In genomic region chr20:1935696-1936366, GRCh38 we compare ENCODE assay signal across 15 cellular contexts. TPM values are rescaled to one million over a fixed set of nuclear protein-coding genes. Genes with fewer than 3 reads are reported as not detected.
A peak's percentile ranks its signal among the peaks of the same experiment; 100 is the strongest.
DNase-seq lines count a peak whose midpoint lies in the region; ATAC-seq and TF ChIP-seq lines count a peak whose summit lies in the region.
"Had no signal": no experiment of that assay in that cellular context is flagged by ENCODE, and none has a peak within 500 bp of the region (broad histone marks: within the 10 kb centered on the region; RNA-seq: fewer than 3 reads in every experiment).

No MANE protein-coding gene starts in this region.

- peaks cover 74 to 88% of the 10 kb centered on the region in 2 donors for H3K36me3 Mint-ChIP-seq in stimulated activated naive B cell treated with anti-CD40 and anti-IgM and Interleukin-4, amounts not matched to agents 10 μg/mL and 1 μg/mL and 100 μg/mL, for 72 hours

- H3K4me1 ChIP-seq in Peyer's patch (peaks cover 0 to 18% (median 0%) of the 10 kb centered on the region in 4 donors), colonic mucosa (no peaks in the 10 kb centered on the region), right lobe of liver (peaks cover 0 to 54% (median 29%) of the 10 kb centered on the region in 4 donors), aorta (ENCODE audit: control insufficient read depth in 1 of 2, insufficient read depth in 2 of 2, low read length in 2 of 2) (no peaks in the 10 kb centered on the region)

- peaks cover 6 to 8% of the 10 kb centered on the region in 2 donors for H3K27me3 Mint-ChIP-seq in stimulated activated naive B cell treated with anti-CD40 and anti-IgM and Interleukin-4, amounts not matched to agents 10 μg/mL and 1 μg/mL and 100 μg/mL, for 72 hours

- H3K27me3 ChIP-seq in Peyer's patch (no peaks in the 10 kb centered on the region), colonic mucosa (no peaks in the 10 kb centered on the region), right lobe of liver (no peaks in the 10 kb centered on the region), aorta (ENCODE audit: control insufficient read depth in 1 of 2, insufficient read depth in 2 of 2, low read length in 1 of 2) (no peaks in the 10 kb centered on the region)
- H3K27me3 ChIP-seq: vagina had no signal

- H3K9me3 Mint-ChIP-seq in stimulated activated naive B cell treated with anti-CD40 and anti-IgM and Interleukin-4, amounts not matched to agents 10 μg/mL and 1 μg/mL and 100 μg/mL, for 72 hours, result no peaks in the 10 kb centered on the region
- H3K9me3 Mint-ChIP-seq: activated CD8-positive, alpha-beta T cell treated with anti-CD3 and anti-CD28 coated beads for 36 hours had no signal

- TF ChIP-seq CTCF in Peyer's patch (IDR thresholded peaks at IDR 0.05) (peak in 1 of 6 experiments; percentile 6), colonic mucosa (IDR thresholded peaks at IDR 0.05) (no peak), right lobe of liver (IDR thresholded peaks at IDR 0.05) (no peak)

- DNase-seq in Peyer's patch (peak in 2 of 3 donors; percentile 72 to 81), colonic mucosa (peak; percentile 50), right lobe of liver (peak; percentile 89 to 94 (median 91)), aorta (no peak), GM03348 (ENCODE audit: low spot score) (no peak)
- no peak for DNase-seq in stimulated activated naive B cell treated with anti-CD40 and anti-IgM and Interleukin-4, amounts not matched to agents 10 μg/mL and 1 μg/mL and 100 μg/mL, for 72 hours
- no peak for DNase-seq in stimulated activated naive CD4-positive, alpha-beta T cell (lab: John Stamatoyannopoulos, UW)
- DNase-seq: activated CD8-positive, alpha-beta T cell treated with anti-CD3 and anti-CD28 coated beads for 36 hours; Calu3 had no signal

- no peak overlapping the region for H3K4me3 Mint-ChIP-seq in stimulated activated naive B cell treated with anti-CD40 and anti-IgM and Interleukin-4, amounts not matched to agents 10 μg/mL and 1 μg/mL and 100 μg/mL, for 72 hours
- H3K4me3 Mint-ChIP-seq: activated CD8-positive, alpha-beta T cell treated with anti-CD3 and anti-CD28 coated beads for 36 hours had no signal

- no peak overlapping the region for H3K9ac ChIP-seq in colonic mucosa (ENCODE audit: low read depth in 2 of 2, low read length in 2 of 2)

- TF ChIP-seq POLR2A in Peyer's patch (IDR thresholded peaks at IDR 0.05) (no peak), right lobe of liver (IDR thresholded peaks at IDR 0.05) (no peak)

- no peak overlapping the region for H3K4me3 ChIP-seq in Peyer's patch
- H3K4me3 ChIP-seq in colonic mucosa, result no peak overlapping the region
- no peak overlapping the region for H3K4me3 ChIP-seq in right lobe of liver
- H3K4me3 ChIP-seq in aorta (ENCODE audit: low read length in 2 of 2), result no peak overlapping the region
- H3K4me3 ChIP-seq: GM12878, vagina had no signal

- intact Hi-C loops in colonic mucosa (cut with DNase I) (no loop called here), right lobe of liver (cut with DNase I) (loop anchor here (10.0 kb wide), 1 partner anchor 51 kb away; no protein-coding TSS in a partner anchor), aorta (cut with DNase I) (no loop called here)

- peak overlapping the region in 2 of 4 donors; percentile 48 to 78 for H3K27ac ChIP-seq in Peyer's patch
- no peak overlapping the region for H3K27ac ChIP-seq in colonic mucosa
- H3K27ac ChIP-seq in right lobe of liver, result peak overlapping the region; percentile 36 to 66 (median 41)
- no peak overlapping the region for H3K27ac ChIP-seq in aorta (ENCODE audit: low read depth in 1 of 2, low read length in 2 of 2)
- H3K27ac ChIP-seq: HL-60, vagina had no signal

- H3K27ac Mint-ChIP-seq in stimulated activated naive B cell treated with anti-CD40 and anti-IgM and Interleukin-4, amounts not matched to agents 10 μg/mL and 1 μg/mL and 100 μg/mL, for 72 hours, result peak overlapping the region; percentile 82
- H3K27ac Mint-ChIP-seq: activated CD8-positive, alpha-beta T cell treated with anti-CD3 and anti-CD28 coated beads for 36 hours had no signal

- peaks cover 0 to 16% (median 0%) of the 10 kb centered on the region in 3 donors for H3K36me3 ChIP-seq in Peyer's patch
- no peaks in the 10 kb centered on the region for H3K36me3 ChIP-seq in colonic mucosa
- H3K36me3 ChIP-seq in right lobe of liver, result no peaks in the 10 kb centered on the region
- H3K36me3 ChIP-seq in aorta (ENCODE audit: control insufficient read depth in 1 of 2, insufficient read depth in 2 of 2, low read length in 1 of 2), result peaks cover 0 to 3% of the 10 kb centered on the region in 2 donors

- peaks cover 14 to 17% of the 10 kb centered on the region in 2 donors for H3K4me1 Mint-ChIP-seq in stimulated activated naive B cell treated with anti-CD40 and anti-IgM and Interleukin-4, amounts not matched to agents 10 μg/mL and 1 μg/mL and 100 μg/mL, for 72 hours

- WGBS in right lobe of liver (ENCODE audit: insufficient coverage, low coverage, low lambda C conversion rate, missing lambda C conversion rate), result 23% methylated on average over 12 of the region's 15 CpGs
- 71 to 76% methylated on average over 15 of the region's 15 CpGs for WGBS in aorta, 2 donors

- ATAC-seq in right lobe of liver (peak; percentile 69 to 80 (median 72)), aorta (ENCODE audit: low FRiP score) (no peak), HG03135 (IDR thresholded peaks at IDR 0.05; ENCODE audit: unreplicated experiment) (no peak)
- no peak for ATAC-seq in stimulated activated naive B cell treated with anti-CD40 and anti-IgM and Interleukin-4, amounts not matched to agents 10 μg/mL and 1 μg/mL and 100 μg/mL, for 72 hours (replicated peaks)
- ATAC-seq: activated CD8-positive, alpha-beta T cell treated with anti-CD3 and anti-CD28 coated beads for 36 hours; GM12878 had no signal

- H3K9me3 ChIP-seq in Peyer's patch (no peaks in the 10 kb centered on the region), colonic mucosa (no peaks in the 10 kb centered on the region), right lobe of liver (no peaks in the 10 kb centered on the region), aorta (ENCODE audit: control insufficient read depth, low read length) (no peaks in the 10 kb centered on the region)
- H3K9me3 ChIP-seq: vagina had no signal

RNA-seq across cellular contexts. Expression of gene SIRPA, which starts 40.6 kb away (rescaled TPM):
- 10 to 100 TPM; 18.2 to 38.2 (median 26.3) TPM for total RNA-seq in Peyer's patch
- 10 to 100 TPM in 1 of 2 donors, 1 to 10 TPM in 1; 9.8 to 12.2 TPM for total RNA-seq in colonic mucosa
- 10 to 100 TPM; 26.8 to 42.7 (median 34.8) TPM for total RNA-seq in right lobe of liver
- total RNA-seq in aorta, result 10 to 100 TPM; 41.4 to 62.9 TPM
- 10 to 100 TPM; 14.8 to 15.3 TPM for polyA plus RNA-seq in aorta
- total RNA-seq: T-helper 2 cell treated with Interferon-gamma antibody and Interleukin-4, amounts not matched to agents 100 ng/mL and 5 ng/mL, for 36 hours had no signal

RNA-seq across cellular contexts. Expression of gene PDYN, which starts 58.0 kb away (rescaled TPM):
- not detected for total RNA-seq in Peyer's patch
- total RNA-seq in colonic mucosa, result not detected
- total RNA-seq in right lobe of liver, result not detected
- total RNA-seq in aorta, result not detected
- not detected for polyA plus RNA-seq in aorta
- total RNA-seq: activated CD8-positive, alpha-beta T cell treated with anti-CD3 and anti-CD28 coated beads for 36 hours; Calu3; GM12878; omental fat pad; T-helper 2 cell treated with Interferon-gamma antibody and Interleukin-4, amounts not matched to agents 100 ng/mL and 5 ng/mL, for 36 hours; vagina had no signal
- polyA plus RNA-seq: GM12878 had no signal

Comparison
In these comparisons a context has a peak if more than half of its experiments do, and no peak if none do; other contexts are left out.
1. DNase-seq: peak in Peyer's patch (2 of 3), colonic mucosa (single experiment) and right lobe of liver (3 of 3); none in stimulated activated naive B cell treated with anti-CD40 and anti-IgM and Interleukin-4, amounts not matched to agents 10 μg/mL and 1 μg/mL and 100 μg/mL, for 72 hours (single experiment), aorta (0 of 2), GM03348 (single experiment) and stimulated activated naive CD4-positive, alpha-beta T cell (0 of 6).
2. H3K27ac ChIP-seq: peak in right lobe of liver (3 of 3); none in colonic mucosa (single experiment) and aorta (0 of 2).
3. ATAC-seq: peak in right lobe of liver (4 of 4); none in stimulated activated naive B cell treated with anti-CD40 and anti-IgM and Interleukin-4, amounts not matched to agents 10 μg/mL and 1 μg/mL and 100 μg/mL, for 72 hours (0 of 2), aorta (single experiment) and HG03135 (single experiment).
4. intact Hi-C loops: an anchor here in right lobe of liver (10.0 kb wide); none called in colonic mucosa and aorta.